Comparison of ENCODE assay signal across 22 cellular contexts in the genomic region with DNA sequence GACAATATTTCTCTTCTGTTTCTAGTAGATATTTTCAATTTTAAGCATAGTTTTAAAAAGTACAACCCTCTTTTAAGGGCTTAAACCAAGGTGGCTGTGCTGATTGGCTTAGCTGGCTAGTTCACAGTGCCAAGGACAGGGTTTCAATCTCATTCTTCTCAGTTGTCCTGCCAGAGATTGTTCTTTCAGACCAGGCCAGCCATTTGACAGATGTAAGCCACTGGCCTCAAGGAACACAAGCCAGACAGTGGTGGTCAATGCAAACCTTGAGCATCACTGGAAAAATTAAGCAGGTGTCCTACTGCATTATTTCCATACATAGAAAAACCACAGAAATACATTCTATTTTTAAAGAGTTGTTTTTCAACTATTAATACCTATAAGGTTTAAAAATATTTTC. TPM values are rescaled to one million over a fixed set of nuclear protein-coding genes. Genes with fewer than 3 reads are reported as not detected.
A peak's percentile ranks its signal among the peaks of the same experiment; 100 is the strongest.
DNase-seq lines count a peak whose midpoint lies in the region; ATAC-seq lines count a peak whose summit lies in the region.
"Had no signal": no experiment of that assay in that cellular context is flagged by ENCODE, and none has a peak within 500 bp of the region (broad histone marks: within the 10 kb centered on the region; RNA-seq: fewer than 3 reads in every experiment).

No MANE protein-coding gene starts in this region.

- H3K9me3 ChIP-seq in Karpas-422 (ENCODE audit: low read length), result no peaks in the 10 kb centered on the region

- H3K27ac Mint-ChIP-seq in activated CD4-positive, alpha-beta memory T cell treated with anti-CD3 and anti-CD28 coated beads, Interleukin-2, amount 10 ng/mL, durations not matched to agents 7 days and 5 days, result no peak overlapping the region
- H3K27ac Mint-ChIP-seq: neural progenitor cell had no signal

- ATAC-seq in GM19328 (IDR thresholded peaks at IDR 0.05; ENCODE audit: unreplicated experiment) (peak; percentile 43), HG02588 (IDR thresholded peaks at IDR 0.05; ENCODE audit: unreplicated experiment) (peak; percentile 47), GM21528 (IDR thresholded peaks at IDR 0.05; ENCODE audit: low FRiP score, unreplicated experiment) (no peak), HG03097 (IDR thresholded peaks at IDR 0.05; ENCODE audit: low FRiP score, unreplicated experiment) (no peak)
- ATAC-seq: esophagus mucosa had no signal

- peaks cover 88% of the 10 kb centered on the region for H3K79me2 ChIP-seq in Karpas-422 (ENCODE audit: low read length)

- no peaks in the 10 kb centered on the region for H3K9me2 ChIP-seq in Karpas-422 (replicated peaks; ENCODE audit: insufficient read depth, low read length)

- H3K4me1 Mint-ChIP-seq in activated CD4-positive, alpha-beta memory T cell treated with anti-CD3 and anti-CD28 coated beads, Interleukin-2, amount 10 ng/mL, durations not matched to agents 7 days and 5 days, result peaks cover 26% of the 10 kb centered on the region

- POLR2A ChIA-PET in activated CD4-positive, alpha-beta memory T cell treated with anti-CD3 and anti-CD28 coated beads, Interleukin-2, amount 10 ng/mL, durations not matched to agents 7 days and 5 days (lab: Charles Lee), result interaction anchor here (2.4 kb wide), 1 partner anchor 55 kb away, joined by 6 read pairs; no protein-coding TSS in a partner anchor

- no peaks in the 10 kb centered on the region for H3K27me3 ChIP-seq in Karpas-422 (ENCODE audit: low read length)
- H3K27me3 ChIP-seq: neural progenitor cell had no signal

- no peaks in the 10 kb centered on the region for H3K9me3 Mint-ChIP-seq in activated CD4-positive, alpha-beta memory T cell treated with anti-CD3 and anti-CD28 coated beads, Interleukin-2, amount 10 ng/mL, durations not matched to agents 7 days and 5 days
- H3K9me3 Mint-ChIP-seq: brain, CD14-positive monocyte, neural progenitor cell had no signal

- no peak overlapping the region for H3K27ac ChIP-seq in Karpas-422 (ENCODE audit: low read length)
- H3K27ac ChIP-seq: HL-60, neural progenitor cell had no signal

- no peaks in the 10 kb centered on the region; the same call in 1 of the 2 replicates for H4K20me1 ChIP-seq in Karpas-422 (ENCODE audit: insufficient read depth, low read depth, low read length)

- no peak overlapping the region for H3K4me3 Mint-ChIP-seq in activated CD4-positive, alpha-beta memory T cell treated with anti-CD3 and anti-CD28 coated beads, Interleukin-2, amount 10 ng/mL, durations not matched to agents 7 days and 5 days
- H3K4me3 Mint-ChIP-seq: CD14-positive monocyte, neural progenitor cell had no signal

- H3K9ac ChIP-seq in Karpas-422 (ENCODE audit: low read length), result no peak overlapping the region
- H3K9ac ChIP-seq: neural progenitor cell had no signal

- H3K4me1 ChIP-seq in Karpas-422 (ENCODE audit: low read length), result peaks cover 49% of the 10 kb centered on the region

- H3K36me3 Mint-ChIP-seq in activated CD4-positive, alpha-beta memory T cell treated with anti-CD3 and anti-CD28 coated beads, Interleukin-2, amount 10 ng/mL, durations not matched to agents 7 days and 5 days (ENCODE audit: low read depth), result peaks cover 68% of the 10 kb centered on the region

- H3K4me3 ChIP-seq in GM08714 (ENCODE audit: low read length) (peak overlapping the region; percentile 28; the same call in 1 of the 2 replicates), Karpas-422 (ENCODE audit: low read length) (no peak overlapping the region)
- H3K4me3 ChIP-seq: lung, neural progenitor cell had no signal

- CTCF ChIA-PET in activated CD4-positive, alpha-beta memory T cell treated with anti-CD3 and anti-CD28 coated beads, Interleukin-2, amount 10 ng/mL, durations not matched to agents 7 days and 5 days (lab: Charles Lee), result no interaction called here

- peak overlapping the region; percentile 14 for H3K4me2 ChIP-seq in Karpas-422 (ENCODE audit: low read depth, low read length, poor library complexity, severe bottlenecking)
- H3K4me2 ChIP-seq: neural progenitor cell had no signal

- peaks cover 48% of the 10 kb centered on the region for H3K36me3 ChIP-seq in Karpas-422 (ENCODE audit: insufficient read depth, low read length)
- H3K36me3 ChIP-seq: neural progenitor cell had no signal

- no peak for DNase-seq in Karpas-422
- DNase-seq in NCI-H1930 (lab: John Stamatoyannopoulos, UW), result no peak
- DNase-seq in activated CD4-positive, alpha-beta memory T cell treated with anti-CD3 and anti-CD28 coated beads, Interleukin-2, amount 10 ng/mL, durations not matched to agents 7 days and 5 days, result no peak
- DNase-seq: activated CD8-positive, alpha-beta memory T cell treated with anti-CD3 and anti-CD28 coated beads, Interleukin-2, amount 50 U/mL, for 48 hours; activated gamma-delta T cell treated with Interleukin-2 at 50 U/mL for 16 hours; effector memory CD4-positive, alpha-beta T cell; foreskin melanocyte; HCEC 1CT; islet precursor cell; substantia nigra; T-helper 2 cell had no signal

- H3K27me3 Mint-ChIP-seq in activated CD4-positive, alpha-beta memory T cell treated with anti-CD3 and anti-CD28 coated beads, Interleukin-2, amount 10 ng/mL, durations not matched to agents 7 days and 5 days, result no peaks in the 10 kb centered on the region

- no peak overlapping the region for H2AFZ ChIP-seq in Karpas-422 (ENCODE audit: low read length)
- H2AFZ ChIP-seq: neural progenitor cell had no signal

RNA-seq across cellular contexts. Expression of a gene that starts 5.9 kb away (rescaled TPM):
- 22.7 and 37.8 TPM in 2 replicates for total RNA-seq in Karpas-422 (2014; rRNA removed; shearing (Covaris generic); ENCODE audit: low replicate concordance)
- 10 to 100 TPM; 18.9 to 19.9 TPM for total RNA-seq in activated CD4-positive, alpha-beta memory T cell treated with anti-CD3 and anti-CD28 coated beads, Interleukin-2, amount 10 ng/mL, durations not matched to agents 7 days and 5 days

RNA-seq across cellular contexts. Expression of a gene that starts 54.5 kb away (rescaled TPM):
- 34.4 and 43.3 TPM in 2 replicates for total RNA-seq in Karpas-422 (2014; rRNA removed; shearing (Covaris generic); ENCODE audit: low replicate concordance)
- total RNA-seq in activated CD4-positive, alpha-beta memory T cell treated with anti-CD3 and anti-CD28 coated beads, Interleukin-2, amount 10 ng/mL, durations not matched to agents 7 days and 5 days, result 10 to 100 TPM; 39.1 to 41.5 TPM

Comparison
In these comparisons a context has a peak if more than half of its experiments do, and no peak if none do; other contexts are left out.
1. ATAC-seq: peak in GM19328 (single experiment) and HG02588 (single experiment); none in GM21528 (single experiment) and HG03097 (single experiment).